28 cellular contexts compared by ENCODE assay signal in genomic region chr3:40885423-40885822, GRCh38.
"Had no signal": no experiment of that assay in that cellular context is flagged by ENCODE, and none has a peak within 500 bp of the region (broad histone marks: within the 10 kb centered on the region; RNA-seq: fewer than 3 reads in every experiment).

No MANE protein-coding gene starts in this region.

- H3K27ac ChIP-seq: brain microvascular endothelial cell, stomach, suprapubic skin, tibial nerve had no signal

- ATAC-seq: activated CD8-positive, alpha-beta T cell treated with anti-CD3 and anti-CD28 coated beads for 36 hours; left lobe of liver; mucosa of descending colon; sciatic nerve; stimulated activated naive B cell treated with anti-CD40 and anti-IgM and Interleukin-4, amounts not matched to agents 10 μg/mL and 1 μg/mL and 100 μg/mL, for 72 hours had no signal

- H3K36me3 ChIP-seq: brain microvascular endothelial cell, stomach, suprapubic skin, tibial nerve had no signal

- H3K4me3 Mint-ChIP-seq: activated B cell treated with CpG ODN at 0.5 μM for 24 hours; activated CD8-positive, alpha-beta T cell treated with anti-CD3 and anti-CD28 coated beads for 36 hours; activated naive CD4-positive, alpha-beta T cell treated with anti-CD3 and anti-CD28 coated beads, Interleukin-2, amount 10 ng/mL, durations not matched to agents 7 days and 5 days; activated naive CD8-positive, alpha-beta T cell treated with anti-CD3 and anti-CD28 coated beads, Interleukin-2, amount 10 ng/mL, durations not matched to agents 7 days and 5 days; activated T-helper 1 cell treated with anti-CD3 and anti-CD28 coated beads, Interleukin-12 subunit alpha, Interleukin-12 subunit beta, Interleukin-2, Interleukin-4 antibody, amounts not matched to agents 30 ng/mL and 10 ng/mL and 1 ng/mL, durations not matched to agents 14 hours and 24 hours and 36 hours; nephron; stimulated activated naive B cell treated with anti-CD40 and anti-IgM and Interleukin-4, amounts not matched to agents 10 μg/mL and 1 μg/mL and 100 μg/mL, for 72 hours; T-helper 2 cell treated with Interferon-gamma antibody and Interleukin-4, amounts not matched to agents 5 μg/mL and 100 μg/mL, for 36 hours had no signal

- H3K4me1 Mint-ChIP-seq: activated B cell treated with CpG ODN at 0.5 μM for 24 hours; activated naive CD4-positive, alpha-beta T cell treated with anti-CD3 and anti-CD28 coated beads, Interleukin-2, amount 10 ng/mL, durations not matched to agents 7 days and 5 days; activated naive CD8-positive, alpha-beta T cell treated with anti-CD3 and anti-CD28 coated beads, Interleukin-2, amount 10 ng/mL, durations not matched to agents 7 days and 5 days; stimulated activated naive B cell treated with anti-CD40 and anti-IgM and Interleukin-4, amounts not matched to agents 10 μg/mL and 1 μg/mL and 100 μg/mL, for 72 hours had no signal

- DNase-seq: activated B cell treated with CpG ODN at 0.5 μM for 24 hours; activated CD4-positive, alpha-beta T cell treated with anti-CD3 and anti-CD28 coated beads, Interleukin-2, amount 50 U/mL, for 1 hour; activated CD8-positive, alpha-beta T cell treated with anti-CD3 and anti-CD28 coated beads for 36 hours; activated gamma-delta T cell; activated naive CD4-positive, alpha-beta T cell treated with anti-CD3 and anti-CD28 coated beads, Interleukin-2, amount 10 ng/mL, durations not matched to agents 7 days and 5 days; activated naive CD8-positive, alpha-beta T cell treated with anti-CD3 and anti-CD28 coated beads, Interleukin-2, amount 10 ng/mL, durations not matched to agents 7 days and 5 days; amniotic stem cell; brain microvascular endothelial cell; effector CD8-positive, alpha-beta T cell; hippocampal formation; mesendoderm; mucosa of descending colon; posterior cingulate gyrus; stimulated activated CD4-positive, alpha-beta T cell treated with anti-CD3 and anti-CD28 coated beads, Interleukin-1b, Interleukin-23, amount 100 ng/mL, for 48 hours; stimulated activated CD4-positive, alpha-beta T cell treated with anti-CD3 and anti-CD28 coated beads, Interleukin-4, amount 100 ng/mL, for 4 hours; stimulated activated CD8-positive, alpha-beta memory T cell treated with anti-CD3 and anti-CD28 coated beads, Interleukin-4, amount 100 ng/mL, for 48 hours; stimulated activated naive B cell treated with anti-CD40 and anti-IgM and Interleukin-4, amounts not matched to agents 10 μg/mL and 1 μg/mL and 100 μg/mL, for 72 hours; stomach; T-helper 1 cell had no signal

- H3K27ac Mint-ChIP-seq: activated B cell treated with CpG ODN at 0.5 μM for 24 hours; activated CD8-positive, alpha-beta T cell treated with anti-CD3 and anti-CD28 coated beads for 36 hours; activated naive CD4-positive, alpha-beta T cell treated with anti-CD3 and anti-CD28 coated beads, Interleukin-2, amount 10 ng/mL, durations not matched to agents 7 days and 5 days; activated naive CD8-positive, alpha-beta T cell treated with anti-CD3 and anti-CD28 coated beads, Interleukin-2, amount 10 ng/mL, durations not matched to agents 7 days and 5 days; activated T-helper 1 cell treated with anti-CD3 and anti-CD28 coated beads, Interleukin-12 subunit alpha, Interleukin-12 subunit beta, Interleukin-2, Interleukin-4 antibody, amounts not matched to agents 30 ng/mL and 10 ng/mL and 1 ng/mL, durations not matched to agents 14 hours and 24 hours and 36 hours; stimulated activated naive B cell treated with anti-CD40 and anti-IgM and Interleukin-4, amounts not matched to agents 10 μg/mL and 1 μg/mL and 100 μg/mL, for 72 hours; T-helper 2 cell treated with Interferon-gamma antibody and Interleukin-4, amounts not matched to agents 5 μg/mL and 100 μg/mL, for 36 hours had no signal

- H3K27me3 ChIP-seq: brain microvascular endothelial cell, stomach, suprapubic skin, tibial nerve had no signal

- H3K27me3 Mint-ChIP-seq: activated B cell treated with CpG ODN at 0.5 μM for 24 hours; activated naive CD4-positive, alpha-beta T cell treated with anti-CD3 and anti-CD28 coated beads, Interleukin-2, amount 10 ng/mL, durations not matched to agents 7 days and 5 days; activated naive CD8-positive, alpha-beta T cell treated with anti-CD3 and anti-CD28 coated beads, Interleukin-2, amount 10 ng/mL, durations not matched to agents 7 days and 5 days; stimulated activated naive B cell treated with anti-CD40 and anti-IgM and Interleukin-4, amounts not matched to agents 10 μg/mL and 1 μg/mL and 100 μg/mL, for 72 hours had no signal

- H3K4me3 ChIP-seq: lung, mucosa of descending colon, smooth muscle cell, stomach, suprapubic skin, tibial nerve had no signal

- H3K9me3 ChIP-seq: mucosa of descending colon, stomach, suprapubic skin, tibial nerve had no signal

- H3K36me3 Mint-ChIP-seq: activated naive CD4-positive, alpha-beta T cell treated with anti-CD3 and anti-CD28 coated beads, Interleukin-2, amount 10 ng/mL, durations not matched to agents 7 days and 5 days; activated naive CD8-positive, alpha-beta T cell treated with anti-CD3 and anti-CD28 coated beads, Interleukin-2, amount 10 ng/mL, durations not matched to agents 7 days and 5 days; stimulated activated naive B cell treated with anti-CD40 and anti-IgM and Interleukin-4, amounts not matched to agents 10 μg/mL and 1 μg/mL and 100 μg/mL, for 72 hours had no signal

- H3K4me1 ChIP-seq: suprapubic skin had no signal

- H3K4me2 ChIP-seq: smooth muscle cell had no signal

- H3K9me3 Mint-ChIP-seq: activated B cell treated with CpG ODN at 0.5 μM for 24 hours; activated CD8-positive, alpha-beta T cell treated with anti-CD3 and anti-CD28 coated beads for 36 hours; activated naive CD4-positive, alpha-beta T cell treated with anti-CD3 and anti-CD28 coated beads, Interleukin-2, amount 10 ng/mL, durations not matched to agents 7 days and 5 days; activated naive CD8-positive, alpha-beta T cell treated with anti-CD3 and anti-CD28 coated beads, Interleukin-2, amount 10 ng/mL, durations not matched to agents 7 days and 5 days; activated T-helper 1 cell treated with anti-CD3 and anti-CD28 coated beads, Interleukin-12 subunit alpha, Interleukin-12 subunit beta, Interleukin-2, Interleukin-4 antibody, amounts not matched to agents 30 ng/mL and 10 ng/mL and 1 ng/mL, durations not matched to agents 14 hours and 24 hours and 36 hours; nephron; stimulated activated naive B cell treated with anti-CD40 and anti-IgM and Interleukin-4, amounts not matched to agents 10 μg/mL and 1 μg/mL and 100 μg/mL, for 72 hours; T-helper 2 cell treated with Interferon-gamma antibody and Interleukin-4, amounts not matched to agents 5 μg/mL and 100 μg/mL, for 36 hours had no signal
